In genomic region chr5:180703912-180704311, GRCh38 we compare ENCODE assay signal across 31 cellular contexts. TPM values are rescaled to one million over a fixed set of nuclear protein-coding genes. Genes with fewer than 3 reads are reported as not detected.
"Had no signal": no experiment of that assay in that cellular context is flagged by ENCODE, and none has a peak within 500 bp of the region (broad histone marks: within the 10 kb centered on the region; RNA-seq: fewer than 3 reads in every experiment).

No MANE protein-coding gene starts in this region.

- FAIRE-seq: bronchial epithelial cell had no signal

- DNase-seq: activated B cell treated with CpG ODN at 0.5 μM for 24 hours; activated CD4-positive, alpha-beta T cell treated with anti-CD3 and anti-CD28 coated beads for 48 hours; activated CD4-positive, alpha-beta T cell treated with anti-CD3 and anti-CD28 coated beads, Interleukin-2, amount 50 U/mL, for 1 hour; activated CD4-positive, alpha-beta T cell treated with anti-CD3 and anti-CD28 coated beads, Interleukin-2, amount 50 U/mL, for 48 hours; activated CD8-positive, alpha-beta memory T cell treated with anti-CD3 and anti-CD28 coated beads for 24 hours; activated CD8-positive, alpha-beta T cell treated with anti-CD3 and anti-CD28 coated beads for 36 hours; activated effector memory CD4-positive, alpha-beta T cell treated with anti-CD3 and anti-CD28 coated beads, Interleukin-2, amount 50 U/mL, for 16 hours; activated naive CD4-positive, alpha-beta T cell treated with anti-CD3 and anti-CD28 coated beads for 36 hours; activated naive CD8-positive, alpha-beta T cell treated with anti-CD3 and anti-CD28 coated beads, Interleukin-2, amount 10 ng/mL, durations not matched to agents 7 days and 5 days; activated T-cell treated with anti-CD3 and anti-CD28 coated beads, Interleukin-2, amount 50 U/mL, for 1 hour; activated T-cell treated with anti-CD3 and anti-CD28 coated beads, Interleukin-2, amount 50 U/mL, for 48 hours; dorsolateral prefrontal cortex; effector memory CD4-positive, alpha-beta T cell; gastrocnemius medialis; heart right ventricle; T-helper 1 cell; T-helper 17 cell; T1000; WERI-Rb-1 had no signal

- H3K9me3 ChIP-seq: ascending aorta, gastrocnemius medialis had no signal

- H3K27ac ChIP-seq: ascending aorta, coronary artery, dorsolateral prefrontal cortex, esophagus muscularis mucosa, foreskin keratinocyte, gastrocnemius medialis, heart right ventricle, WERI-Rb-1 had no signal

- H3K27me3 ChIP-seq: ascending aorta, esophagus muscularis mucosa, foreskin keratinocyte had no signal

- ATAC-seq: activated CD4-positive, CD25-positive, alpha-beta regulatory T cell treated with anti-CD3 and anti-CD28 coated beads, Interleukin-2, amount 50 U/mL, for 24 hours; activated CD8-positive, alpha-beta T cell treated with anti-CD3 and anti-CD28 coated beads for 36 hours; activated naive CD4-positive, alpha-beta T cell treated with anti-CD3 and anti-CD28 coated beads, Interleukin-2, amount 50 U/mL, for 72 hours; foreskin keratinocyte; gastrocnemius medialis; heart right ventricle; T-helper 17 cell had no signal

- H3K4me1 ChIP-seq: ascending aorta, esophagus muscularis mucosa, foreskin keratinocyte, gastrocnemius medialis, heart right ventricle had no signal

- H3K4me3 ChIP-seq: ascending aorta, coronary artery, dorsolateral prefrontal cortex, esophagus muscularis mucosa, gastrocnemius medialis, heart right ventricle had no signal

- H3K36me3 ChIP-seq: ascending aorta, esophagus muscularis mucosa, gastrocnemius medialis, heart right ventricle, WERI-Rb-1 had no signal

RNA-seq across cellular contexts. Expression of gene OR2Y1, which starts 35.9 kb away (rescaled TPM):
- total RNA-seq: activated B cell treated with CpG ODN at 0.5 μM for 24 hours; activated CD8-positive, alpha-beta T cell treated with anti-CD3 and anti-CD28 coated beads for 36 hours; activated naive CD4-positive, alpha-beta T cell treated with anti-CD3 and anti-CD28 coated beads for 36 hours; activated naive CD4-positive, alpha-beta T cell treated with anti-CD3 and anti-CD28 coated beads, Interleukin-2, amount 50 U/mL, for 72 hours; activated naive CD8-positive, alpha-beta T cell treated with anti-CD3 and anti-CD28 coated beads, Interleukin-2, amount 10 ng/mL, durations not matched to agents 7 days and 5 days; activated T-helper 1 cell treated with anti-CD3 and anti-CD28 coated beads, Interleukin-12 subunit alpha, Interleukin-12 subunit beta, Interleukin-2, Interleukin-4 antibody, amounts not matched to agents 30 ng/mL and 10 ng/mL and 1 ng/mL, durations not matched to agents 14 hours and 24 hours and 36 hours; activated T-helper 2 cell treated with anti-CD3 and anti-CD28 coated beads, Interferon-gamma antibody, Interleukin-2, Interleukin-4, amounts not matched to agents 10 μg/mL and 5 μg/mL and 100 μg/mL, durations not matched to agents 14 hours and 24 hours and 36 hours; ascending aorta; bronchial epithelial cell; cardiac septum; cerebellum; dorsolateral prefrontal cortex; esophagus muscularis mucosa; foreskin keratinocyte; gastrocnemius medialis; glomerular endothelial cell; heart right ventricle; T-helper 17 cell had no signal
- polyA plus RNA-seq: foreskin keratinocyte, heart right ventricle had no signal

RNA-seq across cellular contexts. Expression of gene FLT4, which starts 54.5 kb away (rescaled TPM):
- total RNA-seq: activated B cell treated with CpG ODN at 0.5 μM for 24 hours had no signal
